Comparison of ENCODE assay signal across 27 cellular contexts in the genomic region with DNA sequence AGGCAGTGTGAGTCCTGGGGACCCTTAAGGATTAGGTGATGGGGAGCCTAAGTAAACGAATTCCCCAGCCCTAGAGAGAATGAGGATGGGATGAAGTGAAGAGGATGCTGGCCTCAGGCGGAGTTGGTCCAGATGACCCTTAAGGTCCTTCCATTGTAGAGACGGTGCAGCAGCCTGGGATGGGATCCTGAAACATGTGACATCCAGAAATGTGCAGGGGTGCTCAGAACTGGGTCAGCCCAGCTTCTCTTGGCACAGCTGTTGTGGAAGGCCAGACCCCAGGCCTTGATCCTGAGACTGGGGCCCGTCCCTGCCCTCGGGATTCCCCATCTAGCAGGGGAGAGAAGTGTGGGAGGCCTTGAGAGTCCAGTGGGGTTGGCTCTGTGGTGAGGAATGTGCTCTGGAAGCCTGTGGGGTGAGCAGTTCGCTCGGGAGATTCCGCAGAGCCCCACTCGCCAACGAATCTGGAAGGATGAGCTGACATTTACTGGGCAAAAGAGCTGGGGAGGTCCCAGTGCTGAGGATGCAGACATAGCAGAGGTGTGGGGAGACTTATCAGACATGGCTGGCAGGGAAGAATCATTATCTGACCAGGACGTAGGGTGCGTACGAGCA. TPM values are rescaled to one million over a fixed set of nuclear protein-coding genes. Genes with fewer than 3 reads are reported as not detected.
DNase-seq lines count a peak whose midpoint lies in the region; TF ChIP-seq lines count a peak whose summit lies in the region.
"Had no signal": no experiment of that assay in that cellular context is flagged by ENCODE, and none has a peak within 500 bp of the region (broad histone marks: within the 10 kb centered on the region; RNA-seq: fewer than 3 reads in every experiment).

No MANE protein-coding gene starts in this region.

- H3K9me3 Mint-ChIP-seq in chondrocyte (ENCODE audit: low read depth) (peaks cover 2% of the 10 kb centered on the region), mesothelial cell of epicardium (no peaks in the 10 kb centered on the region)
- H3K9me3 Mint-ChIP-seq: activated naive CD4-positive, alpha-beta T cell treated with anti-CD3 and anti-CD28 coated beads, Interleukin-2, amount 50 U/mL, for 72 hours; T-cell had no signal

- H3K4me1 Mint-ChIP-seq in chondrocyte (ENCODE audit: low read depth) = peaks cover 15% of the 10 kb centered on the region
- no peaks in the 10 kb centered on the region for H3K4me1 Mint-ChIP-seq in mesothelial cell of epicardium
- H3K4me1 Mint-ChIP-seq: endodermal cell had no signal

- no peaks in the 10 kb centered on the region for H4K20me1 ChIP-seq in mammary epithelial cell (ENCODE audit: insufficient read depth, low read length)

- no peak overlapping the region for H3K4me3 ChIP-seq in breast epithelium
- no peak overlapping the region for H3K4me3 ChIP-seq in mammary epithelial cell (replicated peaks in 1 of 3; ENCODE audit: insufficient read depth in 1 of 3, low read depth in 2 of 3, low read length in 3 of 3)
- H3K4me3 ChIP-seq in tibial artery = no peak overlapping the region
- H3K4me3 ChIP-seq: BLaER1, body of pancreas, colonic mucosa, skin epidermis had no signal

- in situ Hi-C loops in mammary epithelial cell (cut with MboI; ENCODE audit: low sequenced_read_pairs in 2 of 2) = loop anchor here (25.0 kb wide), 1 partner anchor 319 kb away; no protein-coding TSS in a partner anchor

- CTCF ChIA-PET in mammary epithelial cell (lab: Charles Lee; ENCODE audit: low non-redundant PET) = no interaction called here

- DNase-seq in breast epithelium (ENCODE audit: low spot score in 2 of 2) (no peak), mammary epithelial cell (no peak), chondrocyte (ENCODE audit: low spot score) (no peak), mesothelial cell of epicardium (ENCODE audit: low spot score in 2 of 2, unreplicated experiment in 2 of 2) (no peak), tibial artery (peak in 1 of 2 donors; percentile 60), DMS79 treated with DMSO at 0.1 percent for 48 hours (lab: John Stamatoyannopoulos, UW) (no peak), AML-193 (lab: John Stamatoyannopoulos, UW) (no peak)
- DNase-seq in activated CD4-positive, alpha-beta T cell treated with anti-CD3 and anti-CD28 coated beads for 1 hour = no peak
- DNase-seq: activated T-cell treated with anti-CD3 and anti-CD28 coated beads, Interleukin-2, amount 50 U/mL, for 1 hour; colonic mucosa; endodermal cell; midbrain; NCI-H187 treated with DMSO at 0.1 percent for 48 hours; NCI-H345; SIG-M5; stimulated activated naive CD4-positive, alpha-beta T cell treated with Interleukin-2 at 50 U/mL for 16 hours; T-cell; trophoblast cell had no signal

- intact Hi-C loops in breast epithelium (cut with DNase I; ENCODE audit: low total_unique reads) = no loop called here
- intact Hi-C loops in mammary epithelial cell (cut with micrococcal nuclease) = no loop called here
- intact Hi-C loops in tibial artery (cut with DNase I; ENCODE audit: low total_unique reads) = no loop called here

- 80% methylated on average over 12 of the region's 13 CpGs for WGBS in mammary epithelial cell (ENCODE audit: low coverage, missing lambda C conversion rate)

- H3K27me3 ChIP-seq in breast epithelium (no peaks in the 10 kb centered on the region), mammary epithelial cell (ENCODE audit: insufficient read depth, low read length) (no peaks in the 10 kb centered on the region), tibial artery (no peaks in the 10 kb centered on the region)
- H3K27me3 ChIP-seq: BLaER1, body of pancreas, colonic mucosa had no signal

- dilution Hi-C loops in mammary epithelial cell (cut with HindIII; ENCODE audit: low sequenced_read_pairs) = no loop called here

- H3K36me3 Mint-ChIP-seq in chondrocyte (ENCODE audit: low read depth) (peaks cover 35% of the 10 kb centered on the region), mesothelial cell of epicardium (peaks cover 45% of the 10 kb centered on the region)

- TF ChIP-seq CTCF in breast epithelium (IDR thresholded peaks at IDR 0.05) (no peak), mammary epithelial cell (conservative IDR thresholded peaks at IDR 0.05 in 1 of 2, IDR thresholded peaks at IDR 0.05 in 1 of 2; ENCODE audit: extremely low read depth in 1 of 2, insufficient read depth in 1 of 2, low read depth in 1 of 2, low read length in 2 of 2) (no peak), chondrocyte (IDR thresholded peaks at IDR 0.05) (no peak), mesothelial cell of epicardium (IDR thresholded peaks at IDR 0.05; ENCODE audit: unreplicated experiment) (no peak), tibial artery (IDR thresholded peaks at IDR 0.05) (no peak)

- no peaks in the 10 kb centered on the region for H3K27me3 Mint-ChIP-seq in chondrocyte (ENCODE audit: low read depth)
- H3K27me3 Mint-ChIP-seq in mesothelial cell of epicardium (ENCODE audit: low read depth) = no peaks in the 10 kb centered on the region
- H3K27me3 Mint-ChIP-seq: T-cell had no signal

- peaks cover 3% of the 10 kb centered on the region for H3K79me2 ChIP-seq in mammary epithelial cell (ENCODE audit: insufficient read depth, low read length)

- H3K27ac ChIP-seq in breast epithelium (peak overlapping the region; percentile 25 to 62), mammary epithelial cell (ENCODE audit: insufficient read depth, low read depth, low read length) (no peak overlapping the region), tibial artery (peak overlapping the region; percentile 33 to 63)
- H3K27ac ChIP-seq: BLaER1, body of pancreas, colonic mucosa had no signal

- H3K4me2 ChIP-seq in mammary epithelial cell (ENCODE audit: insufficient read depth, low read depth, low read length) = no peak overlapping the region
- H3K4me2 ChIP-seq: BLaER1 had no signal

- TF ChIP-seq POLR2A in breast epithelium (IDR thresholded peaks at IDR 0.05) = no peak

- no peak overlapping the region for H3K4me3 Mint-ChIP-seq in chondrocyte (ENCODE audit: unreplicated experiment)
- no peak overlapping the region for H3K4me3 Mint-ChIP-seq in mesothelial cell of epicardium
- H3K4me3 Mint-ChIP-seq: endodermal cell, T-cell had no signal

- no peaks in the 10 kb centered on the region for H3K36me3 ChIP-seq in breast epithelium
- H3K36me3 ChIP-seq in mammary epithelial cell (ENCODE audit: insufficient read depth, low read length) = no peaks in the 10 kb centered on the region
- H3K36me3 ChIP-seq in tibial artery = peaks cover 7 to 57% (median 33%) of the 10 kb centered on the region in 3 donors
- H3K36me3 ChIP-seq: colonic mucosa had no signal

- H3K27ac Mint-ChIP-seq in chondrocyte (ENCODE audit: unreplicated experiment) (peak overlapping the region; percentile 27), mesothelial cell of epicardium (peak overlapping the region; percentile 3)
- H3K27ac Mint-ChIP-seq: endodermal cell had no signal

- BruUV-seq in mammary epithelial cell (replicated peaks; lab: Mats Ljungman, UMichigan) = no TSS peak

- H3K4me1 ChIP-seq in breast epithelium (no peaks in the 10 kb centered on the region), mammary epithelial cell (ENCODE audit: insufficient read depth, low read length) (no peaks in the 10 kb centered on the region), tibial artery (peaks cover 0 to 50% (median 24%) of the 10 kb centered on the region in 4 donors)
- H3K4me1 ChIP-seq: body of pancreas, colonic mucosa had no signal

- no peaks in the 10 kb centered on the region for H3K9me3 ChIP-seq in breast epithelium
- H3K9me3 ChIP-seq in mammary epithelial cell (replicated peaks; ENCODE audit: insufficient read depth, low read length) = no peaks in the 10 kb centered on the region
- H3K9me3 ChIP-seq in tibial artery = no peaks in the 10 kb centered on the region
- H3K9me3 ChIP-seq: body of pancreas, colonic mucosa had no signal

- no peak overlapping the region for H3K9ac ChIP-seq in mammary epithelial cell (ENCODE audit: insufficient read depth, low read length)
- H3K9ac ChIP-seq: BLaER1 had no signal

- H2AFZ ChIP-seq in mammary epithelial cell (ENCODE audit: low read depth, low read length) = no peak overlapping the region

RNA-seq across cellular contexts. Expression of a gene that starts 28.1 kb away (rescaled TPM):
- total RNA-seq in breast epithelium = not detected
- total RNA-seq in mammary epithelial cell = not detected
- polyA plus RNA-seq in mammary epithelial cell = not detected
- not detected for polyA minus RNA-seq in mammary epithelial cell
- 0.27 TPM in 1 of 3 replicates, not detected in the others for total RNA-seq in chondrocyte
- 0.51 to 0.58 TPM (median 0.52 TPM) in 3 replicates for total RNA-seq in mesothelial cell of epicardium
- total RNA-seq: A172; activated naive CD4-positive, alpha-beta T cell treated with anti-CD3 and anti-CD28 coated beads, Interleukin-2, amount 50 U/mL, for 72 hours; body of pancreas; colonic mucosa; endodermal cell; fibroblast of lung; H4; LHCN-M2; OCI-LY7 had no signal
- polyA plus RNA-seq: fibroblast of lung had no signal

RNA-seq across cellular contexts. Expression of a gene that starts 36.5 kb away (rescaled TPM):
- total RNA-seq in breast epithelium = 10 to 100 TPM; 11.7 to 16.0 (median 15.7) TPM
- 10 to 100 TPM in 1 of 2 donors, 1 to 10 TPM in 1; 8.5 to 12.4 TPM for total RNA-seq in mammary epithelial cell
- 5.3 TPM for polyA plus RNA-seq in mammary epithelial cell
- 5.8 TPM for polyA minus RNA-seq in mammary epithelial cell
- 84.1 to 122 TPM (median 85.0 TPM) in 3 replicates for total RNA-seq in chondrocyte
- 112 to 114 TPM (median 113 TPM) in 3 replicates for total RNA-seq in mesothelial cell of epicardium
